Comparison of ENCODE assay signal across 24 cellular contexts in genomic region chr3:156963096-156963495, GRCh38.
DNase-seq lines count a peak whose midpoint lies in the region; ATAC-seq, FAIRE-seq and TF ChIP-seq lines count a peak whose summit lies in the region.
"Had no signal": no experiment of that assay in that cellular context is flagged by ENCODE, and none has a peak within 500 bp of the region (broad histone marks: within the 10 kb centered on the region; RNA-seq: fewer than 3 reads in every experiment).

No MANE protein-coding gene starts in this region.

- H3K9me3 Mint-ChIP-seq in stimulated activated effector memory CD8-positive, alpha-beta T cell treated with anti-CD3 and anti-CD28 coated beads, Interleukin-12 subunit alpha, Interleukin-12 subunit beta, amount 100 ng/mL, for 72 hours: no peaks in the 10 kb centered on the region
- H3K9me3 Mint-ChIP-seq: CD4-positive, alpha-beta T cell; CD8-positive, alpha-beta memory T cell; HFFc6 had no signal

- H4K20me1 ChIP-seq in PC-3 (ENCODE audit: low read length): no peaks in the 10 kb centered on the region
- H4K20me1 ChIP-seq: BLaER1 treated with 17β-estradiol and CSF1 and Interleukin-3, amounts not matched to agents 10 nM and 100 nM had no signal

- H3K27me3 ChIP-seq in PC-3 (ENCODE audit: low read length) (no peaks in the 10 kb centered on the region), bronchial epithelial cell (ENCODE audit: control insufficient read depth, insufficient read depth, low read length) (no peaks in the 10 kb centered on the region), foreskin keratinocyte (no peaks in the 10 kb centered on the region)
- H3K27me3 ChIP-seq: BE2C; BLaER1 treated with 17β-estradiol and CSF1 and Interleukin-3, amounts not matched to agents 10 nM and 100 nM had no signal

- H3K79me2 ChIP-seq in PC-3 (ENCODE audit: low read length): no peaks in the 10 kb centered on the region

- TF ChIP-seq CTCF in PC-3 (conservative IDR thresholded peaks at IDR 0.05; ENCODE audit: low read depth, low read length): no peak
- no peak for TF ChIP-seq CTCF in bronchial epithelial cell (IDR thresholded peaks at IDR 0.05; ENCODE audit: insufficient read depth, low read length, severe bottlenecking)
- TF ChIP-seq CTCF in foreskin keratinocyte (conservative IDR thresholded peaks at IDR 0.05): no peak

- DNase-seq in PC-3 (no peak), bronchial epithelial cell (ENCODE audit: low read depth) (peak; percentile 21), foreskin keratinocyte (peak; percentile 11 to 25), NOMO-1 treated with DMSO at 0.1 percent for 48 hours (lab: John Stamatoyannopoulos, UW; ENCODE audit: unreplicated experiment) (no peak)
- no peak for DNase-seq in stimulated activated effector memory CD8-positive, alpha-beta T cell treated with anti-CD3 and anti-CD28 coated beads, Interleukin-12 subunit alpha, Interleukin-12 subunit beta, amount 100 ng/mL, for 72 hours (ENCODE audit: low spot score in 2 of 2)
- DNase-seq: 8988T; ACHN; AML-193; BE2C; CD4-positive, alpha-beta T cell; CD8-positive, alpha-beta memory T cell; DMS 273 treated with DMSO at 0.1 percent for 48 hours; DMS79 treated with DMSO at 0.1 percent for 48 hours; GF-D8; HFFc6 had no signal

- no peak overlapping the region for H3K27ac Mint-ChIP-seq in stimulated activated effector memory CD8-positive, alpha-beta T cell treated with anti-CD3 and anti-CD28 coated beads, Interleukin-12 subunit alpha, Interleukin-12 subunit beta, amount 100 ng/mL, for 72 hours
- H3K27ac Mint-ChIP-seq: CD14-positive monocyte; CD4-positive, alpha-beta T cell; GM23338; HFFc6 had no signal

- no peaks in the 10 kb centered on the region for H3K36me3 Mint-ChIP-seq in stimulated activated effector memory CD8-positive, alpha-beta T cell treated with anti-CD3 and anti-CD28 coated beads, Interleukin-12 subunit alpha, Interleukin-12 subunit beta, amount 100 ng/mL, for 72 hours
- H3K36me3 Mint-ChIP-seq: CD14-positive monocyte had no signal

- BruUV-seq in PC-3 (replicated peaks; lab: Mats Ljungman, UMichigan): no TSS peak

- no peak overlapping the region for H3K4me3 ChIP-seq in PC-3 (ENCODE audit: low read length)
- H3K4me3 ChIP-seq in bronchial epithelial cell (ENCODE audit: low read depth, low read length): no peak overlapping the region
- H3K4me3 ChIP-seq: A549; BLaER1 treated with 17β-estradiol and CSF1 and Interleukin-3, amounts not matched to agents 10 nM and 100 nM; GM23338; HAP-1 had no signal

- H2AFZ ChIP-seq in PC-3 (ENCODE audit: low read length): no peak overlapping the region
- H2AFZ ChIP-seq: GM23338 had no signal

- H3K4me2 ChIP-seq in PC-3 (ENCODE audit: low read length): no peak overlapping the region
- H3K4me2 ChIP-seq: A549; BLaER1 treated with 17β-estradiol and CSF1 and Interleukin-3, amounts not matched to agents 10 nM and 100 nM; GM23338 had no signal

- H3K9me2 ChIP-seq in PC-3 (replicated peaks; ENCODE audit: low read length): no peaks in the 10 kb centered on the region

- no peak overlapping the region for H3K4me3 Mint-ChIP-seq in stimulated activated effector memory CD8-positive, alpha-beta T cell treated with anti-CD3 and anti-CD28 coated beads, Interleukin-12 subunit alpha, Interleukin-12 subunit beta, amount 100 ng/mL, for 72 hours
- H3K4me3 Mint-ChIP-seq: CD14-positive monocyte; CD4-positive, alpha-beta T cell; CD8-positive, alpha-beta memory T cell; GM23338; HFFc6 had no signal

- POLR2A ChIA-PET in PC-3 (lab: Charles Lee; ENCODE audit: unreplicated experiment): no interaction called here

- intact Hi-C loops in PC-3 (cut with micrococcal nuclease): no loop called here

- CTCF ChIA-PET in PC-3 (lab: Charles Lee): no interaction called here

- no peaks in the 10 kb centered on the region for H3F3A ChIP-seq in PC-3 (ENCODE audit: low read length, unreplicated experiment)

- H3K36me3 ChIP-seq in PC-3 (ENCODE audit: low read depth, low read length) (no peaks in the 10 kb centered on the region), bronchial epithelial cell (ENCODE audit: control insufficient read depth, insufficient read depth, low read length) (no peaks in the 10 kb centered on the region)
- H3K36me3 ChIP-seq: BE2C; BLaER1 treated with 17β-estradiol and CSF1 and Interleukin-3, amounts not matched to agents 10 nM and 100 nM; HAP-1 had no signal

- no peak overlapping the region for H3K9ac ChIP-seq in PC-3 (ENCODE audit: low read length)
- H3K9ac ChIP-seq: BLaER1 treated with 17β-estradiol and CSF1 and Interleukin-3, amounts not matched to agents 10 nM and 100 nM had no signal

- H3K4me1 ChIP-seq in PC-3 (ENCODE audit: insufficient read depth, low read length) (no peaks in the 10 kb centered on the region), foreskin keratinocyte (no peaks in the 10 kb centered on the region)
- H3K4me1 ChIP-seq: A549; BE2C; BLaER1 treated with 17β-estradiol and CSF1 and Interleukin-3, amounts not matched to agents 10 nM and 100 nM; HAP-1 had no signal

- no peaks in the 10 kb centered on the region for H3K9me3 ChIP-seq in PC-3 (ENCODE audit: low read length)
- H3K9me3 ChIP-seq: A549, BE2C, HAP-1 had no signal

- no peak for FAIRE-seq in bronchial epithelial cell (lab: Jason Lieb, UNC)
- FAIRE-seq: A549, D721Med, GM12891, GM18507 had no signal

- no peaks in the 10 kb centered on the region for H3K4me1 Mint-ChIP-seq in stimulated activated effector memory CD8-positive, alpha-beta T cell treated with anti-CD3 and anti-CD28 coated beads, Interleukin-12 subunit alpha, Interleukin-12 subunit beta, amount 100 ng/mL, for 72 hours
- H3K4me1 Mint-ChIP-seq: GM23338 had no signal

- H3K27ac ChIP-seq in PC-3 (ENCODE audit: low read length) (no peak overlapping the region), foreskin keratinocyte (no peak overlapping the region)
- H3K27ac ChIP-seq: A549; BLaER1 treated with 17β-estradiol and CSF1 and Interleukin-3, amounts not matched to agents 10 nM and 100 nM had no signal

- peak; percentile 22; the same call in 1 of the 2 replicates for ATAC-seq in PC-3
- peak; percentile 87 for ATAC-seq in foreskin keratinocyte
- no peak for ATAC-seq in stimulated activated effector memory CD8-positive, alpha-beta T cell treated with anti-CD3 and anti-CD28 coated beads, Interleukin-12 subunit alpha, Interleukin-12 subunit beta, amount 100 ng/mL, for 72 hours
- ATAC-seq in HG02852 (IDR thresholded peaks at IDR 0.05; ENCODE audit: unreplicated experiment): no peak
- ATAC-seq: A549, GM23338 had no signal

Comparison
In these comparisons a context has a peak if more than half of its experiments do, and no peak if none do; other contexts are left out.
1. ATAC-seq: peak in PC-3 (single experiment) and foreskin keratinocyte (single experiment); none in stimulated activated effector memory CD8-positive, alpha-beta T cell treated with anti-CD3 and anti-CD28 coated beads, Interleukin-12 subunit alpha, Interleukin-12 subunit beta, amount 100 ng/mL, for 72 hours (single experiment) and HG02852 (single experiment).
2. DNase-seq: peak in bronchial epithelial cell (single experiment) and foreskin keratinocyte (2 of 2); none in PC-3 (single experiment), NOMO-1 treated with DMSO at 0.1 percent for 48 hours (single experiment) and stimulated activated effector memory CD8-positive, alpha-beta T cell treated with anti-CD3 and anti-CD28 coated beads, Interleukin-12 subunit alpha, Interleukin-12 subunit beta, amount 100 ng/mL, for 72 hours (0 of 2).